Comparison of ENCODE assay signal across 8 cellular contexts in genomic region chr6:18503588-18504231, GRCh38.
DNase-seq lines count a peak whose midpoint lies in the region; ATAC-seq, FAIRE-seq and TF ChIP-seq lines count a peak whose summit lies in the region.

No MANE protein-coding gene starts in this region.

- H3K27me3 ChIP-seq in pancreas, result no peaks in the 10 kb centered on the region

- peak overlapping the region in 2 of 4 donors; percentile 29 to 33 for H3K4me3 ChIP-seq in pancreas

- H3K4me3 Mint-ChIP-seq in activated naive CD4-positive, alpha-beta T cell treated with anti-CD3 and anti-CD28 coated beads, Interleukin-2, amount 10 ng/mL, durations not matched to agents 7 days and 5 days, result no peak overlapping the region

- no peaks in the 10 kb centered on the region for H3K4me1 Mint-ChIP-seq in activated naive CD4-positive, alpha-beta T cell treated with anti-CD3 and anti-CD28 coated beads, Interleukin-2, amount 10 ng/mL, durations not matched to agents 7 days and 5 days

- no peaks in the 10 kb centered on the region for H3K9me3 Mint-ChIP-seq in activated naive CD4-positive, alpha-beta T cell treated with anti-CD3 and anti-CD28 coated beads, Interleukin-2, amount 10 ng/mL, durations not matched to agents 7 days and 5 days

- H3K9me3 ChIP-seq in pancreas, result no peaks in the 10 kb centered on the region

- no peaks in the 10 kb centered on the region for H3K36me3 ChIP-seq in pancreas

- intact Hi-C loops in head of caudate nucleus (cut with DNase I), result loop anchor here (2.0 kb wide), 1 partner anchor 179 kb away; no protein-coding TSS in a partner anchor
- intact Hi-C loops in pancreas (cut with DNase I), result loop anchor here in 2 of 3 donors (5.0 kb wide), 2 partner anchors 176 to 181 kb away; no protein-coding TSS in a partner anchor

- H3K27me3 Mint-ChIP-seq in activated naive CD4-positive, alpha-beta T cell treated with anti-CD3 and anti-CD28 coated beads, Interleukin-2, amount 10 ng/mL, durations not matched to agents 7 days and 5 days, result peaks cover 3% of the 10 kb centered on the region

- 8 to 10% methylated on average over 11 of the region's 11 CpGs for WGBS in pancreas, 2 donors

- ATAC-seq in pancreas, result peak; percentile 92 to 96 (median 94)
- no peak for ATAC-seq in GM21528 (IDR thresholded peaks at IDR 0.05; ENCODE audit: low FRiP score, unreplicated experiment)

- DNase-seq in EL (peak; percentile 85), GM20000 (ENCODE audit: low spot score) (peak; percentile 35), HPDE6-E6E7 (ENCODE audit: extremely low spot score) (peak; percentile 35), NCI-H774 (lab: John Stamatoyannopoulos, UW) (peak; percentile 57), head of caudate nucleus (peak in 41 of 42 donors; percentile 8 to 89 (median 68)), pancreas (peak in 3 of 6 donors; percentile 43 to 71 (median 60))
- DNase-seq in activated naive CD4-positive, alpha-beta T cell treated with anti-CD3 and anti-CD28 coated beads, Interleukin-2, amount 10 ng/mL, durations not matched to agents 7 days and 5 days, result peak; percentile 54

- peak; percentile 43 for FAIRE-seq in pancreas (lab: Jason Lieb, UNC)

- H3K27ac Mint-ChIP-seq in activated naive CD4-positive, alpha-beta T cell treated with anti-CD3 and anti-CD28 coated beads, Interleukin-2, amount 10 ng/mL, durations not matched to agents 7 days and 5 days, result no peak overlapping the region

- peak overlapping the region; percentile 23 to 75 (median 50) for H3K27ac ChIP-seq in pancreas

- TF ChIP-seq CTCF in GM20000 (IDR thresholded peaks at IDR 0.05; ENCODE audit: extremely low read depth, missing control alignments) (peak; percentile 64), pancreas (IDR thresholded peaks at IDR 0.05) (peak in 3 of 4 donors; percentile 60 to 74 (median 68))

- H3K36me3 Mint-ChIP-seq in activated naive CD4-positive, alpha-beta T cell treated with anti-CD3 and anti-CD28 coated beads, Interleukin-2, amount 10 ng/mL, durations not matched to agents 7 days and 5 days, result no peaks in the 10 kb centered on the region

- peaks cover 0 to 4% (median 0%) of the 10 kb centered on the region in 3 donors for H3K4me1 ChIP-seq in pancreas

- CTCF ChIA-PET in activated naive CD4-positive, alpha-beta T cell treated with anti-CD3 and anti-CD28 coated beads, Interleukin-2, amount 10 ng/mL, durations not matched to agents 7 days and 5 days (lab: Charles Lee), result interaction anchor here (0.6 to 5.8 kb wide), 5 partner anchors 11 to 187 kb away, joined by 3 to 56 read pairs (median 6); no protein-coding TSS in a partner anchor
